ENCODE assay signal across 12 cellular contexts in the genomic region with DNA sequence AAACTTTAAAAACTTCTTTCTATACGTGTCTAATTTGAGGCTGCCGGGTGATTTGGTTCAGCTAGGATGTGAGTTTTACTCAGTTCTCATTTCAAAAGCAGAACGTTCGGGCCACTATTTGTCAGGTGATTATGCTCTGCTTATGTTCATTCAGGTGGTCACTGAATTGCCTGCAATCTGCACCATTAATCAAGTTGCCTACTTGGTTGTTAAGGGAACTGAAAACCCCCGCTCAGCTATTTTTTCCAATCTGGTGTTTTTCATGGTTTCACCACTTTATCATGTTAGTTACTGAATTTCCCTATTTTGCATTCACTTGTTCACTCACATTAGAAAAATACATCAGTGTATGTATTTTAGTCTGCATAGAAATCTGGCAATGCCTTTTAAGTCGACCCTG.
DNase-seq lines count a peak whose midpoint lies in the region; ATAC-seq and TF ChIP-seq lines count a peak whose summit lies in the region.
"Had no signal": no experiment of that assay in that cellular context is flagged by ENCODE, and none has a peak within 500 bp of the region (broad histone marks: within the 10 kb centered on the region; RNA-seq: fewer than 3 reads in every experiment).

No MANE protein-coding gene starts in this region.

- no peaks in the 10 kb centered on the region for H3K9me3 Mint-ChIP-seq in activated naive CD4-positive, alpha-beta T cell treated with anti-CD3 and anti-CD28 coated beads, Interleukin-2, amount 50 U/mL, for 72 hours
- H3K9me3 Mint-ChIP-seq in activated naive CD4-positive, alpha-beta T cell treated with anti-CD3 and anti-CD28 coated beads for 36 hours = no peaks in the 10 kb centered on the region

- H3K27ac ChIP-seq in Karpas-422 (ENCODE audit: low read length) = no peak overlapping the region
- H3K27ac ChIP-seq: skin epidermis had no signal

- H3K36me3 Mint-ChIP-seq in activated naive CD4-positive, alpha-beta T cell treated with anti-CD3 and anti-CD28 coated beads, Interleukin-2, amount 50 U/mL, for 72 hours = no peaks in the 10 kb centered on the region
- H3K36me3 Mint-ChIP-seq in activated naive CD4-positive, alpha-beta T cell treated with anti-CD3 and anti-CD28 coated beads for 36 hours (ENCODE audit: low read depth) = no peaks in the 10 kb centered on the region

- no peaks in the 10 kb centered on the region for H3K9me3 ChIP-seq in Karpas-422 (ENCODE audit: low read length)

- H3K4me1 Mint-ChIP-seq in activated naive CD4-positive, alpha-beta T cell treated with anti-CD3 and anti-CD28 coated beads for 36 hours (ENCODE audit: low read depth) = no peaks in the 10 kb centered on the region

- H3K4me2 ChIP-seq in Karpas-422 (ENCODE audit: low read depth, low read length, poor library complexity, severe bottlenecking) = no peak overlapping the region

- CTCF ChIA-PET in activated naive CD4-positive, alpha-beta T cell treated with anti-CD3 and anti-CD28 coated beads for 36 hours (lab: Charles Lee) = no interaction called here

- H4K20me1 ChIP-seq in Karpas-422 (ENCODE audit: insufficient read depth, low read depth, low read length) = no peaks in the 10 kb centered on the region

- no peaks in the 10 kb centered on the region for H3K9me2 ChIP-seq in Karpas-422 (replicated peaks; ENCODE audit: insufficient read depth, low read length)

- DNase-seq in GM10266 (ENCODE audit: extremely low spot score) (peak; percentile 29), Karpas-422 (peak; percentile 59), T-helper 2 cell (no peak), H7 (no peak)
- no peak for DNase-seq in activated naive CD4-positive, alpha-beta T cell treated with anti-CD3 and anti-CD28 coated beads, Interleukin-2, amount 50 U/mL, for 72 hours (ENCODE audit: low spot score in 2 of 2)
- DNase-seq in activated naive CD4-positive, alpha-beta T cell treated with anti-CD3 and anti-CD28 coated beads for 36 hours = no peak
- DNase-seq: activated T-cell treated with anti-CD3 and anti-CD28 coated beads, Interleukin-2, amount 50 U/mL, for 4 hours; GF-D8; stimulated activated naive CD4-positive, alpha-beta T cell treated with Interleukin-2 at 50 U/mL for 16 hours had no signal

- H3K4me3 ChIP-seq in Karpas-422 (ENCODE audit: low read length) = no peak overlapping the region
- H3K4me3 ChIP-seq in H7 (ENCODE audit: insufficient read depth, low read depth, low read length) = no peak overlapping the region
- H3K4me3 ChIP-seq: skin epidermis had no signal

- H3K27me3 ChIP-seq in Karpas-422 (ENCODE audit: low read length) (no peaks in the 10 kb centered on the region), H7 (ENCODE audit: control insufficient read depth, insufficient read depth, low read length) (no peaks in the 10 kb centered on the region)

- TF ChIP-seq CTCF in GM10266 (IDR thresholded peaks at IDR 0.05; ENCODE audit: control insufficient read depth, insufficient read depth, low read depth, missing control alignments) = no peak

- ATAC-seq in GM19397 (IDR thresholded peaks at IDR 0.05; ENCODE audit: unreplicated experiment) = peak; percentile 98
- ATAC-seq in HG02885 (IDR thresholded peaks at IDR 0.05; ENCODE audit: poor library complexity, unreplicated experiment) = peak; percentile 98
- ATAC-seq in activated naive CD4-positive, alpha-beta T cell treated with anti-CD3 and anti-CD28 coated beads, Interleukin-2, amount 50 U/mL, for 72 hours = no peak
- ATAC-seq: activated T-cell treated with anti-CD3 and anti-CD28 coated beads, Interleukin-2, amount 50 U/mL, for 4 hours had no signal

- H3K27me3 Mint-ChIP-seq in activated naive CD4-positive, alpha-beta T cell treated with anti-CD3 and anti-CD28 coated beads for 36 hours (ENCODE audit: low read depth) = no peaks in the 10 kb centered on the region

- H3K4me3 Mint-ChIP-seq in activated naive CD4-positive, alpha-beta T cell treated with anti-CD3 and anti-CD28 coated beads for 36 hours = no peak overlapping the region
- H3K4me3 Mint-ChIP-seq: activated T-cell treated with anti-CD3 and anti-CD28 coated beads, Interleukin-2, amount 50 U/mL, for 4 hours had no signal

- H3K79me2 ChIP-seq in Karpas-422 (ENCODE audit: low read length) = no peaks in the 10 kb centered on the region

- H3K36me3 ChIP-seq in Karpas-422 (ENCODE audit: insufficient read depth, low read length) = no peaks in the 10 kb centered on the region
- H3K36me3 ChIP-seq in H7 (replicated peaks; ENCODE audit: control insufficient read depth, insufficient read depth, low read length) = no peaks in the 10 kb centered on the region

- intact Hi-C loops in activated naive CD4-positive, alpha-beta T cell treated with anti-CD3 and anti-CD28 coated beads for 36 hours (cut with micrococcal nuclease) = no loop called here

- no peak overlapping the region for H3K9ac ChIP-seq in Karpas-422 (ENCODE audit: low read length)

- H3K4me1 ChIP-seq in Karpas-422 (ENCODE audit: low read length) = no peaks in the 10 kb centered on the region

- H2AFZ ChIP-seq in Karpas-422 (ENCODE audit: low read length) = no peak overlapping the region

- no peak overlapping the region for H3K27ac Mint-ChIP-seq in activated naive CD4-positive, alpha-beta T cell treated with anti-CD3 and anti-CD28 coated beads, Interleukin-2, amount 50 U/mL, for 72 hours
- no peak overlapping the region for H3K27ac Mint-ChIP-seq in activated naive CD4-positive, alpha-beta T cell treated with anti-CD3 and anti-CD28 coated beads for 36 hours

Comparison
In these comparisons a context has a peak if more than half of its experiments do, and no peak if none do; other contexts are left out.
1. DNase-seq: peak in GM10266 (single experiment) and Karpas-422 (single experiment); none in activated naive CD4-positive, alpha-beta T cell treated with anti-CD3 and anti-CD28 coated beads, Interleukin-2, amount 50 U/mL, for 72 hours (0 of 2), activated naive CD4-positive, alpha-beta T cell treated with anti-CD3 and anti-CD28 coated beads for 36 hours (single experiment), T-helper 2 cell (0 of 5) and H7 (single experiment).
2. ATAC-seq: peak in GM19397 (single experiment) and HG02885 (single experiment); none in activated naive CD4-positive, alpha-beta T cell treated with anti-CD3 and anti-CD28 coated beads, Interleukin-2, amount 50 U/mL, for 72 hours (0 of 2).